ENCODE assay signal across 32 cellular contexts in the genomic region with DNA sequence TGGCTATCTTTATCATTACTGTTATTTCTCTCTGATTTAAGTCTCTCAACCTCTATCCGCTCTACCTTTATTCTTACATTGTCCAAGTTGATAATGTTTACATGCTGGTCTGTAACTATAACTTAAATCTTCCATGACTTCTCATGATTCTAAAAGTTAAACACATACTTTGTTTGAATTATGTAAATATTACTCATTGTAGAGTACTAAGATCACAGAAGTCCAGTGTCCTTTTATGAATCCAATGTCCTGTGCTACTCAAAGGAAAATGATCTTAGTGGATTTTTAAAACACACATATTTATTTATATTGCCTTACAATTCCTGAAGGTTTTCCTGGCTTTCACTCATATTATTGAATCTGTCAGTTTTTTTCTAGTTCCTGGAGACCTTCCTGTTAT.
"Had no signal": no experiment of that assay in that cellular context is flagged by ENCODE, and none has a peak within 500 bp of the region (broad histone marks: within the 10 kb centered on the region; RNA-seq: fewer than 3 reads in every experiment).

No MANE protein-coding gene starts in this region.

- H3K4me3 ChIP-seq: psoas muscle, skin epidermis, smooth muscle cell, spleen, suprapubic skin, testis, tibial artery, transverse colon, upper lobe of right lung, uterus had no signal

- H2AFZ ChIP-seq: parathyroid adenoma had no signal

- H3K9me3 ChIP-seq: neutrophil, psoas muscle, suprapubic skin, testis, tibial artery, transverse colon, upper lobe of right lung, uterus had no signal

- H3K4me3 Mint-ChIP-seq: naive thymus-derived CD8-positive, alpha-beta T cell; natural killer cell treated with Interleukin-12 subunit alpha and Interleukin-12 subunit beta and Interleukin-15 and Interleukin-18, amount 100 ng/mL, for 72 hours; nephron progenitor cell; neural crest cell; stimulated activated memory B cell treated with anti-CD40 and anti-IgM and Interleukin-4, amounts not matched to agents 10 μg/mL and 1 μg/mL and 100 μg/mL, for 72 hours; stimulated activated naive CD8-positive, alpha-beta T cell treated with anti-CD3 and anti-CD28 coated beads, Interleukin-15, amount 100 ng/mL, for 72 hours; type B pancreatic cell had no signal

- H3K4me1 Mint-ChIP-seq: neural crest cell had no signal

- H3K4me1 ChIP-seq: parathyroid adenoma, spleen, suprapubic skin, testis, tibial artery, transverse colon, upper lobe of right lung, uterus had no signal

- H3K9me3 Mint-ChIP-seq: natural killer cell treated with Interleukin-12 subunit alpha and Interleukin-12 subunit beta and Interleukin-15 and Interleukin-18, amount 100 ng/mL, for 72 hours; nephron progenitor cell; neural crest cell; type B pancreatic cell had no signal

- H3K27ac Mint-ChIP-seq: naive thymus-derived CD8-positive, alpha-beta T cell; natural killer cell treated with Interleukin-12 subunit alpha and Interleukin-12 subunit beta and Interleukin-15 and Interleukin-18, amount 100 ng/mL, for 72 hours; nephron progenitor cell; progenitor cell of endocrine pancreas; stimulated activated memory B cell treated with anti-CD40 and anti-IgM and Interleukin-4, amounts not matched to agents 10 μg/mL and 1 μg/mL and 100 μg/mL, for 72 hours; type B pancreatic cell had no signal

- H3K27me3 ChIP-seq: neutrophil, spleen, suprapubic skin, testis, tibial artery, transverse colon, upper lobe of right lung, uterus had no signal

- H3K27ac ChIP-seq: neutrophil, parathyroid adenoma, psoas muscle, skin epidermis, spleen, suprapubic skin, testis, tibial artery, transverse colon, upper lobe of right lung, uterus had no signal

- ATAC-seq: naive thymus-derived CD8-positive, alpha-beta T cell; natural killer cell treated with Interleukin-12 subunit alpha and Interleukin-12 subunit beta and Interleukin-15 and Interleukin-18, amount 100 ng/mL, for 72 hours; psoas muscle; right cardiac atrium; sciatic nerve; stimulated activated memory B cell treated with anti-CD40 and anti-IgM and Interleukin-4, amounts not matched to agents 10 μg/mL and 1 μg/mL and 100 μg/mL, for 72 hours; stimulated activated naive CD8-positive, alpha-beta T cell treated with anti-CD3 and anti-CD28 coated beads, Interleukin-15, amount 100 ng/mL, for 72 hours; stimulated activated naive CD8-positive, alpha-beta T cell treated with anti-CD3 and anti-CD28 coated beads, Interleukin-15, Interleukin-2, amounts not matched to agents 100 U/mL and 50 U/mL, for 24 hours; upper lobe of right lung had no signal

- H3K36me3 Mint-ChIP-seq: natural killer cell treated with Interleukin-12 subunit alpha and Interleukin-12 subunit beta and Interleukin-15 and Interleukin-18, amount 100 ng/mL, for 72 hours; type B pancreatic cell had no signal

- H3K36me3 ChIP-seq: neutrophil, spleen, suprapubic skin, tibial artery, transverse colon, upper lobe of right lung, uterus had no signal

- H3K4me2 ChIP-seq: smooth muscle cell had no signal

- DNase-seq: naive thymus-derived CD8-positive, alpha-beta T cell; nephron progenitor cell; nucleus accumbens; posterior cingulate gyrus; psoas muscle; right cardiac atrium; spleen; stimulated activated CD4-positive, alpha-beta T cell treated with anti-CD3 and anti-CD28 coated beads, Interleukin-12 subunit alpha, Interleukin-12 subunit beta, amount 100 ng/mL, for 4 hours; stimulated activated CD4-positive, alpha-beta T cell treated with anti-CD3 and anti-CD28 coated beads, Interleukin-1b, Interleukin-23, amount 100 ng/mL, for 48 hours; stimulated activated CD4-positive, alpha-beta T cell treated with anti-CD3 and anti-CD28 coated beads, Interleukin-4, amount 100 ng/mL, for 1 hour; stimulated activated CD4-positive, alpha-beta T cell treated with anti-CD3 and anti-CD28 coated beads, Interleukin-4, amount 100 ng/mL, for 4 hours; stimulated activated CD8-positive, alpha-beta memory T cell treated with anti-CD3 and anti-CD28 coated beads, Interleukin-4, amount 100 ng/mL, for 48 hours; stimulated activated naive CD4-positive, alpha-beta T cell; stimulated activated naive CD8-positive, alpha-beta T cell treated with anti-CD3 and anti-CD28 coated beads, Interleukin-15, amount 100 ng/mL, for 72 hours; stimulated activated naive CD8-positive, alpha-beta T cell treated with anti-CD3 and anti-CD28 coated beads, Interleukin-15, Interleukin-2, amounts not matched to agents 100 U/mL and 50 U/mL, for 24 hours; substantia nigra; testis; tibial artery; transverse colon; upper lobe of right lung; uterus had no signal

- H3K9ac ChIP-seq: parathyroid adenoma had no signal

- H3K27me3 Mint-ChIP-seq: naive thymus-derived CD8-positive, alpha-beta T cell; natural killer cell treated with Interleukin-12 subunit alpha and Interleukin-12 subunit beta and Interleukin-15 and Interleukin-18, amount 100 ng/mL, for 72 hours; progenitor cell of endocrine pancreas; stimulated activated memory B cell treated with anti-CD40 and anti-IgM and Interleukin-4, amounts not matched to agents 10 μg/mL and 1 μg/mL and 100 μg/mL, for 72 hours; stimulated activated naive CD8-positive, alpha-beta T cell treated with anti-CD3 and anti-CD28 coated beads, Interleukin-15, amount 100 ng/mL, for 72 hours; type B pancreatic cell had no signal
